Comparison of ENCODE assay signal across 1 cellular context in genomic region chr14:92040431-92041040, GRCh38.
TF ChIP-seq lines count a peak whose summit lies in the region.

No MANE protein-coding gene starts in this region.

TF ChIP-seq in K562, 482 proteins besides CTCF, POLR2A, EP300 and RAD21 (continued from another document and continues in another):
- TF ChIP-seq AFF1 (IDR thresholded peaks at IDR 0.05; ENCODE audit: low read depth in 1 of 2, partially characterized antibody in 2 of 2) (no peak), RAD51 (IDR thresholded peaks at IDR 0.05; ENCODE audit: borderline replicate concordance, low read depth) (peak; percentile 20; the same call in 1 of the 2 replicates), ZNF75A (CRISPR knock-in tag; IDR thresholded peaks at IDR 0.05) (no peak), ZNF398 (CRISPR knock-in tag; IDR thresholded peaks at IDR 0.05) (no peak), GTF2E2 (tag; IDR thresholded peaks at IDR 0.05) (0 out of 2 replicates have a peak, but pooled peaks have one; percentile 3), RBM22 (IDR thresholded peaks at IDR 0.05; ENCODE audit: low read depth, low read length, poor library complexity, severe bottlenecking) (no peak), SETDB1 (IDR thresholded peaks at IDR 0.05; ENCODE audit: low read length) (no peak), SMAD3 (CRISPR knock-in tag; conservative IDR thresholded peaks at IDR 0.05) (no peak), NRF1 (conservative IDR thresholded peaks at IDR 0.05 in 1 of 2, IDR thresholded peaks at IDR 0.05 in 1 of 2) (peak in 1 of 2 experiments; percentile 62; a peak in 3 of 4 replicates), MTA2 (IDR thresholded peaks at IDR 0.05; ENCODE audit: low read depth) (0 out of 2 replicates have a peak, but pooled peaks have one; percentile 8), ARNT (IDR thresholded peaks at IDR 0.05) (no peak; a peak in 1 of 4 replicates), GABPA (tag; conservative IDR thresholded peaks at IDR 0.05; ENCODE audit: low read depth) (no peak), SREBF2 (CRISPR knock-in tag; IDR thresholded peaks at IDR 0.05) (no peak), GTF2A2 (tag; IDR thresholded peaks at IDR 0.05) (no peak), EWSR1 (IDR thresholded peaks at IDR 0.05; ENCODE audit: borderline replicate concordance, low read depth, partially characterized antibody) (no peak), NCOA1 (IDR thresholded peaks at IDR 0.05; ENCODE audit: low read depth) (no peak), MGA (IDR thresholded peaks at IDR 0.05) (0 out of 2 replicates have a peak, but pooled peaks have one; percentile 33), FOXK1 (CRISPR knock-in tag; IDR thresholded peaks at IDR 0.05; ENCODE audit: borderline replicate concordance) (no peak), FOXK2 (conservative IDR thresholded peaks at IDR 0.05 in 1 of 2, IDR thresholded peaks at IDR 0.05 in 1 of 2; ENCODE audit: low read depth in 2 of 2) (peak in 1 of 2 experiments; percentile 3; a peak in 1 of 4 replicates), OTX1 (CRISPR knock-in tag; IDR thresholded peaks at IDR 0.05) (no peak), ZHX1 (conservative IDR thresholded peaks at IDR 0.05; ENCODE audit: low read length) (no peak), U2AF2 (optimal IDR thresholded peaks at IDR 0.05; ENCODE audit: low read depth, low read length) (no peak), TFE3 (CRISPR knock-in tag; IDR thresholded peaks at IDR 0.05) (peak; percentile 84), DPF2 (IDR thresholded peaks at IDR 0.05) (peak; percentile 27; the same call in 1 of the 2 replicates), SMAD2 (IDR thresholded peaks at IDR 0.05; ENCODE audit: low read depth, low read length) (no peak), FOXA3 (CRISPR knock-in tag; conservative IDR thresholded peaks at IDR 0.05 in 1 of 2, IDR thresholded peaks at IDR 0.05 in 1 of 2) (no peak), ARID3B (CRISPR knock-in tag; IDR thresholded peaks at IDR 0.05; ENCODE audit: borderline replicate concordance) (no peak), ZBTB5 (IDR thresholded peaks at IDR 0.05) (no peak)
